ENCODE assay signal across 19 cellular contexts in genomic region chr1:11977625-11978024, GRCh38. TPM values are rescaled to one million over a fixed set of nuclear protein-coding genes. Genes with fewer than 3 reads are reported as not detected.
DNase-seq lines count a peak whose midpoint lies in the region; ATAC-seq and TF ChIP-seq lines count a peak whose summit lies in the region.
"Had no signal": no experiment of that assay in that cellular context is flagged by ENCODE, and none has a peak within 500 bp of the region (broad histone marks: within the 10 kb centered on the region; RNA-seq: fewer than 3 reads in every experiment).

No MANE protein-coding gene starts in this region.

- H4K20me1 ChIP-seq in GM23248 (ENCODE audit: insufficient read depth) (no peaks in the 10 kb centered on the region), neural progenitor cell (ENCODE audit: low read depth) (peaks cover 7% of the 10 kb centered on the region)

- H3K36me3 Mint-ChIP-seq in neural progenitor cell = peaks cover 3% of the 10 kb centered on the region

- peak; percentile 82 for DNase-seq in GM23248
- peak; percentile 85 for DNase-seq in dedifferentiated amniotic fluid mesenchymal stem cell (ENCODE audit: extremely low spot score)
- no peak for DNase-seq in neural progenitor cell (ENCODE audit: low spot score)
- no peak for DNase-seq in Kasumi-1 (lab: John Stamatoyannopoulos, UW)
- DNase-seq in right cardiac atrium = no peak
- DNase-seq: activated CD4-positive, alpha-beta memory T cell treated with anti-CD3 and anti-CD28 coated beads, Interleukin-2, amount 10 ng/mL, durations not matched to agents 7 days and 5 days; activated naive CD8-positive, alpha-beta T cell treated with anti-CD3 and anti-CD28 coated beads for 36 hours; activated T-cell treated with anti-CD3 and anti-CD28 coated beads, Interleukin-2, amount 50 U/mL, for 1 hour; esophagus squamous epithelium; NCI-H2029 treated with DMSO at 0.1 percent for 48 hours; NCI-H446 treated with DMSO at 0.1 percent for 48 hours; posterior cingulate gyrus; Right ventricle myocardium superior had no signal

- H3K4me3 ChIP-seq in GM23248 (no peak overlapping the region), neural progenitor cell (no peak overlapping the region), right cardiac atrium (ENCODE audit: low read length) (no peak overlapping the region)
- H3K4me3 ChIP-seq: cardiac muscle cell, esophagus squamous epithelium, hepatocyte, lung had no signal

- peak overlapping the region; percentile 78 for H3K27ac Mint-ChIP-seq in neural progenitor cell
- H3K27ac Mint-ChIP-seq: activated CD4-positive, alpha-beta memory T cell treated with anti-CD3 and anti-CD28 coated beads, Interleukin-2, amount 10 ng/mL, durations not matched to agents 7 days and 5 days; activated naive CD8-positive, alpha-beta T cell treated with anti-CD3 and anti-CD28 coated beads for 36 hours; T-helper 1 cell treated with Interleukin-12 subunit alpha and Interleukin-12 subunit beta and Interleukin-4 antibody, amounts not matched to agents 30 μg/mL and 1 μg/mL, for 36 hours had no signal

- peaks cover 22% of the 10 kb centered on the region for H3K4me1 Mint-ChIP-seq in neural progenitor cell

- H3K36me3 ChIP-seq in GM23248 (ENCODE audit: low read depth) = peaks cover 24% of the 10 kb centered on the region
- no peaks in the 10 kb centered on the region for H3K36me3 ChIP-seq in neural progenitor cell

- peaks cover 2% of the 10 kb centered on the region for H3K27me3 Mint-ChIP-seq in neural progenitor cell (ENCODE audit: insufficient read depth, low read depth)
- H3K27me3 Mint-ChIP-seq: activated CD4-positive, alpha-beta memory T cell treated with anti-CD3 and anti-CD28 coated beads, Interleukin-2, amount 10 ng/mL, durations not matched to agents 7 days and 5 days; activated naive CD8-positive, alpha-beta T cell treated with anti-CD3 and anti-CD28 coated beads for 36 hours had no signal

- peaks cover 41% of the 10 kb centered on the region for H3K4me1 ChIP-seq in GM23248 (ENCODE audit: insufficient read depth)
- peaks cover 4% of the 10 kb centered on the region for H3K4me1 ChIP-seq in neural progenitor cell
- peaks cover 6% of the 10 kb centered on the region for H3K4me1 ChIP-seq in right cardiac atrium (ENCODE audit: control insufficient read depth, insufficient read depth, low read length)

- peak overlapping the region; percentile 26 for H3K4me2 ChIP-seq in GM23248 (ENCODE audit: unreplicated experiment)
- no peak overlapping the region for H3K4me2 ChIP-seq in neural progenitor cell
- H3K4me2 ChIP-seq: hepatocyte had no signal

- H3K79me2 ChIP-seq in GM23248 (ENCODE audit: insufficient read depth) = peaks cover 22% of the 10 kb centered on the region
- peaks cover 21% of the 10 kb centered on the region for H3K79me2 ChIP-seq in neural progenitor cell (ENCODE audit: low read depth)

- ATAC-seq in right cardiac atrium (no peak), HG03457 (IDR thresholded peaks at IDR 0.05; ENCODE audit: unreplicated experiment) (no peak)

- no peaks in the 10 kb centered on the region for H3K9me3 Mint-ChIP-seq in neural progenitor cell
- H3K9me3 Mint-ChIP-seq: activated CD4-positive, alpha-beta memory T cell treated with anti-CD3 and anti-CD28 coated beads, Interleukin-2, amount 10 ng/mL, durations not matched to agents 7 days and 5 days; activated naive CD8-positive, alpha-beta T cell treated with anti-CD3 and anti-CD28 coated beads for 36 hours; T-helper 1 cell treated with Interleukin-12 subunit alpha and Interleukin-12 subunit beta and Interleukin-4 antibody, amounts not matched to agents 30 μg/mL and 1 μg/mL, for 36 hours had no signal

- H2AFZ ChIP-seq in GM23248 (no peak overlapping the region), neural progenitor cell (replicated peaks) (no peak overlapping the region)
- H2AFZ ChIP-seq: hepatocyte had no signal

- H3K9me3 ChIP-seq in GM23248 (ENCODE audit: low read depth) (no peaks in the 10 kb centered on the region), neural progenitor cell (ENCODE audit: low read depth) (no peaks in the 10 kb centered on the region), right cardiac atrium (ENCODE audit: control insufficient read depth, low read length) (no peaks in the 10 kb centered on the region)
- H3K9me3 ChIP-seq: esophagus squamous epithelium had no signal

- no peak for TF ChIP-seq CTCF in C4-2B (conservative IDR thresholded peaks at IDR 0.05)
- TF ChIP-seq CTCF in neural progenitor cell (IDR thresholded peaks at IDR 0.05) = no peak

- H3K27ac ChIP-seq in C4-2B = peak overlapping the region; percentile 94; the same call in 1 of the 2 replicates
- peak overlapping the region; percentile 27 for H3K27ac ChIP-seq in GM23248
- H3K27ac ChIP-seq in neural progenitor cell = no peak overlapping the region
- H3K27ac ChIP-seq in right cardiac atrium (ENCODE audit: low read length) = no peak overlapping the region
- H3K27ac ChIP-seq: hepatocyte had no signal

- intact Hi-C loops in right cardiac atrium (cut with DNase I) = loop anchor here in 2 of 4 donors (5.0 to 10.0 kb wide), 2 partner anchors 35 to 143 kb away; no protein-coding TSS in a partner anchor

- H3K27me3 ChIP-seq in GM23248 (replicated peaks; ENCODE audit: insufficient read depth) (no peaks in the 10 kb centered on the region), neural progenitor cell (no peaks in the 10 kb centered on the region), right cardiac atrium (ENCODE audit: control insufficient read depth, insufficient read depth) (no peaks in the 10 kb centered on the region)
- H3K27me3 ChIP-seq: cardiac muscle cell, esophagus squamous epithelium, hepatocyte had no signal

- no peaks in the 10 kb centered on the region for H3K9me2 ChIP-seq in GM23248 (ENCODE audit: insufficient read depth)

- WGBS in GM23248 (ENCODE audit: low coverage in 1 of 2, low lambda C conversion rate in 2 of 2, missing lambda C conversion rate in 2 of 2), 2 experiments = 4 to 7% methylated on average over 3 of the region's 3 CpGs
- WGBS in right cardiac atrium = 59% methylated on average over 3 of the region's 3 CpGs

- H3K4me3 Mint-ChIP-seq in neural progenitor cell = peak overlapping the region; percentile 15
- H3K4me3 Mint-ChIP-seq: activated CD4-positive, alpha-beta memory T cell treated with anti-CD3 and anti-CD28 coated beads, Interleukin-2, amount 10 ng/mL, durations not matched to agents 7 days and 5 days; activated naive CD8-positive, alpha-beta T cell treated with anti-CD3 and anti-CD28 coated beads for 36 hours; T-helper 1 cell treated with Interleukin-12 subunit alpha and Interleukin-12 subunit beta and Interleukin-4 antibody, amounts not matched to agents 30 μg/mL and 1 μg/mL, for 36 hours had no signal

- in situ Hi-C loops in GM23248 (cut with MboI) = no loop called here

- H3K9ac ChIP-seq in GM23248 = no peak overlapping the region
- no peak overlapping the region for H3K9ac ChIP-seq in neural progenitor cell

- H3F3A ChIP-seq in GM23248 (ENCODE audit: insufficient read depth) = peaks cover 42% of the 10 kb centered on the region
- H3F3A ChIP-seq in neural progenitor cell (ENCODE audit: low read depth) = peaks cover 9% of the 10 kb centered on the region

RNA-seq across cellular contexts. Expression of gene MFN2, which starts 2.6 kb away (rescaled TPM):
- 57.9 and 59.8 TPM in 2 replicates for total RNA-seq in GM23248 (2014; rRNA removed; shearing (Covaris generic))
- polyA plus RNA-seq in GM23248 (2016; fragmentation: Nextera tagmentation; extraction: Ambion mirVana) (48.0 and 49.6 TPM in 2 replicates), right cardiac atrium (237 TPM)
- total RNA-seq in neural progenitor cell (ENCODE audit: low replicate concordance) (29.6 and 41.9 TPM in 2 replicates), right cardiac atrium (100 to 1,000 TPM; 386 to 449 (median 419) TPM)

RNA-seq across cellular contexts. Expression of gene MIIP, which starts 41.7 kb away (rescaled TPM):
- total RNA-seq in GM23248 (2014; rRNA removed; shearing (Covaris generic)) = 21.8 and 26.8 TPM in 2 replicates
- polyA plus RNA-seq in GM23248 (2016; fragmentation: Nextera tagmentation; extraction: Ambion mirVana) (19.4 and 23.0 TPM in 2 replicates), right cardiac atrium (12.5 TPM)
- total RNA-seq in neural progenitor cell (ENCODE audit: low replicate concordance) (26.3 and 83.4 TPM in 2 replicates), right cardiac atrium (10 to 100 TPM in 3 of 4 donors, 1 to 10 TPM in 1; 8.5 to 16.4 (median 12.5) TPM)

RNA-seq across cellular contexts. Expression of gene PLOD1, which starts 43.1 kb away (rescaled TPM):
- 633 and 640 TPM in 2 replicates for total RNA-seq in GM23248 (2014; rRNA removed; shearing (Covaris generic))
- polyA plus RNA-seq in GM23248 (2016; fragmentation: Nextera tagmentation; extraction: Ambion mirVana) (443 and 482 TPM in 2 replicates), right cardiac atrium (51.0 TPM)
- total RNA-seq in neural progenitor cell (ENCODE audit: low replicate concordance) (27.2 and 73.5 TPM in 2 replicates), right cardiac atrium (10 to 100 TPM; 49.5 to 77.8 (median 63.1) TPM)

RNA-seq across cellular contexts. Expression of gene KIAA2013, which starts 51.4 kb away (rescaled TPM):
- total RNA-seq in GM23248 (2014; rRNA removed; shearing (Covaris generic)) = 100 and 116 TPM in 2 replicates
- polyA plus RNA-seq in GM23248 (2016; fragmentation: Nextera tagmentation; extraction: Ambion mirVana) (10.5 and 10.7 TPM in 2 replicates), right cardiac atrium (37.3 TPM)
- total RNA-seq in neural progenitor cell (ENCODE audit: low replicate concordance) (17.3 and 51.9 TPM in 2 replicates), right cardiac atrium (10 to 100 TPM; 34.6 to 38.1 (median 36.3) TPM)

Comparison
In these comparisons a context has a peak if more than half of its experiments do, and no peak if none do; other contexts are left out.
1. H3K27ac ChIP-seq: peak in C4-2B (single experiment) and GM23248 (single experiment); none in neural progenitor cell (single experiment) and right cardiac atrium (single experiment).
2. DNase-seq: peak in GM23248 (single experiment) and dedifferentiated amniotic fluid mesenchymal stem cell (single experiment); none in neural progenitor cell (single experiment), Kasumi-1 (0 of 2) and right cardiac atrium (0 of 3).